In genomic region chr2:30335981-30336538, GRCh38 we compare ENCODE assay signal across 11 cellular contexts.
A peak's percentile ranks its signal among the peaks of the same experiment; 100 is the strongest.
DNase-seq lines count a peak whose midpoint lies in the region; ATAC-seq and TF ChIP-seq lines count a peak whose summit lies in the region.
"Had no signal": no experiment of that assay in that cellular context is flagged by ENCODE, and none has a peak within 500 bp of the region (broad histone marks: within the 10 kb centered on the region; RNA-seq: fewer than 3 reads in every experiment).

No MANE protein-coding gene starts in this region.

- H3K9me3 ChIP-seq in CD4-positive, alpha-beta memory T cell (ENCODE audit: control insufficient read depth in 1 of 2, low read length in 2 of 2): no peaks in the 10 kb centered on the region
- no peaks in the 10 kb centered on the region for H3K9me3 ChIP-seq in neural progenitor cell (ENCODE audit: low read depth)

- CTCF ChIA-PET in CD4-positive, alpha-beta memory T cell (lab: Charles Lee; ENCODE audit: partially characterized antibody): interaction anchor here (1.0 to 6.5 kb wide), 25 partner anchors 9 to 374 kb away, joined by 3 to 85 read pairs (median 9); partner anchors contain the start of genes LBH, LCLAT1 and YPEL5
- CTCF ChIA-PET in activated CD4-positive, alpha-beta memory T cell treated with anti-CD3 and anti-CD28 coated beads for 36 hours (lab: Charles Lee): interaction anchor here (1.1 to 2.1 kb wide), 10 partner anchors 30 to 376 kb away, joined by 3 to 9 read pairs (median 6); partner anchors contain the start of gene LCLAT1
- CTCF ChIA-PET in MCF 10A (lab: Yijun Ruan, JAX): interaction anchor here (1.2 kb wide), 1 partner anchor 16 kb away, joined by 3 read pairs; no protein-coding TSS in a partner anchor

- POLR2A ChIA-PET in CD4-positive, alpha-beta memory T cell (lab: Charles Lee; ENCODE audit: partially characterized antibody): interaction anchor here (0.9 to 8.9 kb wide), 20 partner anchors 8 to 139 kb away, joined by 3 to 264 read pairs (median 12); partner anchors contain the start of genes LBH and LCLAT1
- POLR2A ChIA-PET in activated CD4-positive, alpha-beta memory T cell treated with anti-CD3 and anti-CD28 coated beads for 36 hours (lab: Charles Lee): interaction anchor here (0.8 to 2.9 kb wide), 6 partner anchors 10 to 105 kb away, joined by 3 to 13 read pairs (median 4); no protein-coding TSS in a partner anchor
- POLR2A ChIA-PET in MCF 10A (lab: Yijun Ruan, JAX): interaction anchor here (0.7 kb wide), 1 partner anchor 38 kb away, joined by 3 read pairs; no protein-coding TSS in a partner anchor

- H3K27me3 Mint-ChIP-seq in CD4-positive, alpha-beta memory T cell: no peaks in the 10 kb centered on the region
- no peaks in the 10 kb centered on the region for H3K27me3 Mint-ChIP-seq in activated CD4-positive, alpha-beta memory T cell treated with anti-CD3 and anti-CD28 coated beads for 36 hours
- H3K27me3 Mint-ChIP-seq in memory B cell (no peaks in the 10 kb centered on the region), neural progenitor cell (ENCODE audit: insufficient read depth, low read depth) (peaks cover 4% of the 10 kb centered on the region), MCF 10A (ENCODE audit: insufficient read depth, unreplicated experiment) (no peaks in the 10 kb centered on the region)

- no peaks in the 10 kb centered on the region for H3K79me2 ChIP-seq in neural progenitor cell (ENCODE audit: low read depth)

- H3K9ac ChIP-seq in neural progenitor cell: no peak overlapping the region

- H3K4me3 Mint-ChIP-seq in CD4-positive, alpha-beta memory T cell: peak overlapping the region; percentile 76 to 89 (median 82)
- peak overlapping the region; percentile 68 for H3K4me3 Mint-ChIP-seq in activated CD4-positive, alpha-beta memory T cell treated with anti-CD3 and anti-CD28 coated beads for 36 hours
- H3K4me3 Mint-ChIP-seq in memory B cell (peak overlapping the region; percentile 83), neural progenitor cell (no peak overlapping the region), MCF 10A (ENCODE audit: unreplicated experiment) (no peak overlapping the region)

- intact Hi-C loops in CD4-positive, alpha-beta memory T cell (cut with micrococcal nuclease): loop anchor here (2.0 to 10.0 kb wide), 6 partner anchors 21 to 371 kb away; no protein-coding TSS in a partner anchor
- intact Hi-C loops in activated CD4-positive, alpha-beta memory T cell treated with anti-CD3 and anti-CD28 coated beads for 36 hours (cut with micrococcal nuclease): loop anchor here (2.0 kb wide), 2 partner anchors 31 to 111 kb away; no protein-coding TSS in a partner anchor
- intact Hi-C loops in head of caudate nucleus (cut with DNase I): no loop called here
- intact Hi-C loops in MCF 10A (cut with micrococcal nuclease): no loop called here

- no peak for ATAC-seq in memory B cell (ENCODE audit: low read depth)
- ATAC-seq: SK-N-SH treated with all-trans-retinoic acid at 6 μM for 48 hours had no signal

- H3K27me3 ChIP-seq in CD4-positive, alpha-beta memory T cell (ENCODE audit: insufficient read depth, low read length): no peaks in the 10 kb centered on the region
- no peaks in the 10 kb centered on the region for H3K27me3 ChIP-seq in neural progenitor cell

- H3K27ac ChIP-seq in CD4-positive, alpha-beta memory T cell (ENCODE audit: low read depth, low read length): peak overlapping the region; percentile 58
- no peak overlapping the region for H3K27ac ChIP-seq in neural progenitor cell

- peaks cover 73 to 84% (median 78%) of the 10 kb centered on the region in 4 donors for H3K4me1 Mint-ChIP-seq in CD4-positive, alpha-beta memory T cell
- peaks cover 66% of the 10 kb centered on the region for H3K4me1 Mint-ChIP-seq in activated CD4-positive, alpha-beta memory T cell treated with anti-CD3 and anti-CD28 coated beads for 36 hours (ENCODE audit: low read depth)
- H3K4me1 Mint-ChIP-seq in memory B cell (peaks cover 80% of the 10 kb centered on the region), neural progenitor cell (peaks cover 5% of the 10 kb centered on the region), MCF 10A (ENCODE audit: insufficient read depth, unreplicated experiment) (no peaks in the 10 kb centered on the region)

- H3K4me2 ChIP-seq in neural progenitor cell: no peak overlapping the region

- peak overlapping the region; percentile 94 to 97 (median 96) for H3K27ac Mint-ChIP-seq in CD4-positive, alpha-beta memory T cell
- peak overlapping the region; percentile 96 for H3K27ac Mint-ChIP-seq in activated CD4-positive, alpha-beta memory T cell treated with anti-CD3 and anti-CD28 coated beads for 36 hours
- H3K27ac Mint-ChIP-seq in memory B cell (peak overlapping the region; percentile 93), neural progenitor cell (no peak overlapping the region), MCF 10A (ENCODE audit: low read depth, unreplicated experiment) (no peak overlapping the region)

- peak overlapping the region in 1 of 2 donors; percentile 61 for H3K4me3 ChIP-seq in CD4-positive, alpha-beta memory T cell (ENCODE audit: low read length in 2 of 2)
- no peak overlapping the region for H3K4me3 ChIP-seq in neural progenitor cell

- peaks cover 75% of the 10 kb centered on the region for H3K4me1 ChIP-seq in CD4-positive, alpha-beta memory T cell (ENCODE audit: insufficient read depth, low read length)
- peaks cover 12% of the 10 kb centered on the region for H3K4me1 ChIP-seq in neural progenitor cell

- no peaks in the 10 kb centered on the region for H3K9me3 Mint-ChIP-seq in CD4-positive, alpha-beta memory T cell
- H3K9me3 Mint-ChIP-seq in activated CD4-positive, alpha-beta memory T cell treated with anti-CD3 and anti-CD28 coated beads for 36 hours: no peaks in the 10 kb centered on the region
- no peaks in the 10 kb centered on the region for H3K9me3 Mint-ChIP-seq in memory B cell
- peaks cover 4% of the 10 kb centered on the region for H3K9me3 Mint-ChIP-seq in neural progenitor cell
- H3K9me3 Mint-ChIP-seq in MCF 10A (ENCODE audit: unreplicated experiment): peaks cover 10% of the 10 kb centered on the region

- H3K36me3 Mint-ChIP-seq in CD4-positive, alpha-beta memory T cell: no peaks in the 10 kb centered on the region
- H3K36me3 Mint-ChIP-seq in activated CD4-positive, alpha-beta memory T cell treated with anti-CD3 and anti-CD28 coated beads for 36 hours: no peaks in the 10 kb centered on the region
- H3K36me3 Mint-ChIP-seq in memory B cell (no peaks in the 10 kb centered on the region), neural progenitor cell (no peaks in the 10 kb centered on the region), MCF 10A (ENCODE audit: insufficient read depth, unreplicated experiment) (no peaks in the 10 kb centered on the region)

- no TSS peak for BruUV-seq in MCF 10A (replicated peaks; lab: Mats Ljungman, UMichigan)

- no peaks in the 10 kb centered on the region for H3K36me3 ChIP-seq in CD4-positive, alpha-beta memory T cell (ENCODE audit: insufficient read depth, low read length)
- no peaks in the 10 kb centered on the region for H3K36me3 ChIP-seq in neural progenitor cell

- H3F3A ChIP-seq in neural progenitor cell (ENCODE audit: low read depth): peaks cover 7% of the 10 kb centered on the region

- H2AFZ ChIP-seq in neural progenitor cell (replicated peaks): no peak overlapping the region

- H4K20me1 ChIP-seq in neural progenitor cell (ENCODE audit: low read depth): no peaks in the 10 kb centered on the region

- DNase-seq in CD4-positive, alpha-beta memory T cell: no peak
- DNase-seq in GM10266 (ENCODE audit: extremely low spot score) (peak; percentile 16), memory B cell (ENCODE audit: low spot score in 2 of 2) (no peak), head of caudate nucleus (no peak), neural progenitor cell (ENCODE audit: low spot score) (no peak), MCF 10A (ENCODE audit: unreplicated experiment) (no peak)
- DNase-seq in activated CD4-positive, alpha-beta memory T cell treated with anti-CD3 and anti-CD28 coated beads for 36 hours: peak; percentile 28
- DNase-seq: Calu3, cortex of kidney, retina had no signal

- TF ChIP-seq CTCF in GM10266 (IDR thresholded peaks at IDR 0.05; ENCODE audit: control insufficient read depth, insufficient read depth, low read depth, missing control alignments) (no peak), neural progenitor cell (IDR thresholded peaks at IDR 0.05) (no peak), MCF 10A (IDR thresholded peaks at IDR 0.05; ENCODE audit: unreplicated experiment) (no peak)

Comparison
In these comparisons a context has a peak if more than half of its experiments do, and no peak if none do; other contexts are left out.
1. DNase-seq: peak in GM10266 (single experiment) and activated CD4-positive, alpha-beta memory T cell treated with anti-CD3 and anti-CD28 coated beads for 36 hours (single experiment); none in CD4-positive, alpha-beta memory T cell (0 of 5), memory B cell (0 of 2), head of caudate nucleus (0 of 42), neural progenitor cell (single experiment) and MCF 10A (single experiment).
2. H3K27ac Mint-ChIP-seq: peak in CD4-positive, alpha-beta memory T cell (7 of 7), activated CD4-positive, alpha-beta memory T cell treated with anti-CD3 and anti-CD28 coated beads for 36 hours (single experiment) and memory B cell (single experiment); none in neural progenitor cell (single experiment) and MCF 10A (single experiment).
3. H3K4me3 Mint-ChIP-seq: peak in CD4-positive, alpha-beta memory T cell (8 of 8), activated CD4-positive, alpha-beta memory T cell treated with anti-CD3 and anti-CD28 coated beads for 36 hours (single experiment) and memory B cell (single experiment); none in neural progenitor cell (single experiment) and MCF 10A (single experiment).
4. intact Hi-C loops: an anchor here in CD4-positive, alpha-beta memory T cell (2.0 to 10.0 kb wide) and activated CD4-positive, alpha-beta memory T cell treated with anti-CD3 and anti-CD28 coated beads for 36 hours (2.0 kb wide); none called in head of caudate nucleus and MCF 10A.